10 cellular contexts compared by ENCODE assay signal in genomic region chr1:14774988-14775387, GRCh38.
"Had no signal": no experiment of that assay in that cellular context is flagged by ENCODE, and none has a peak within 500 bp of the region (broad histone marks: within the 10 kb centered on the region; RNA-seq: fewer than 3 reads in every experiment).

No MANE protein-coding gene starts in this region.

- H3K4me2 ChIP-seq: GM23338 had no signal

- H3K9ac ChIP-seq: GM23248 had no signal

- FAIRE-seq: H54 had no signal

- H3K4me3 ChIP-seq: GM23248, GM23338, HAP-1 had no signal

- H3K36me3 ChIP-seq: HAP-1 had no signal

- H3K27ac ChIP-seq: GM23248 had no signal

- ATAC-seq: GM23338, HCT116 had no signal

- DNase-seq: GM23248, GOT3, H7, H9, HCEC 1CT, HFFc6 had no signal

- H3K9me3 ChIP-seq: HAP-1 had no signal

- H2AFZ ChIP-seq: GM23248, GM23338 had no signal

- H3K4me1 ChIP-seq: HAP-1 had no signal
